In genomic region chr7:46352335-46352954, GRCh38 we compare ENCODE assay signal across 8 cellular contexts.
A peak's percentile ranks its signal among the peaks of the same experiment; 100 is the strongest.
DNase-seq lines count a peak whose midpoint lies in the region; ATAC-seq, FAIRE-seq and TF ChIP-seq lines count a peak whose summit lies in the region.

No MANE protein-coding gene starts in this region.

- WGBS in GM23248 (ENCODE audit: low coverage in 1 of 2, low lambda C conversion rate in 2 of 2, missing lambda C conversion rate in 2 of 2), 2 experiments = 7 to 11% methylated on average over 2 of the region's 2 CpGs

- no peak overlapping the region for H3K27ac Mint-ChIP-seq in neural crest cell (ENCODE audit: unreplicated experiment)
- H3K27ac Mint-ChIP-seq in CD4-positive, alpha-beta T cell = no peak overlapping the region
- no peak overlapping the region for H3K27ac Mint-ChIP-seq in activated T-helper 1 cell treated with anti-CD3 and anti-CD28 coated beads, Interleukin-12 subunit alpha, Interleukin-12 subunit beta, Interleukin-2, Interleukin-4 antibody, amounts not matched to agents 30 ng/mL and 10 ng/mL and 1 ng/mL, durations not matched to agents 14 hours and 24 hours and 36 hours

- H3K9me2 ChIP-seq in GM23248 (ENCODE audit: insufficient read depth) = no peaks in the 10 kb centered on the region

- no peaks in the 10 kb centered on the region for H3K27me3 Mint-ChIP-seq in neural crest cell (ENCODE audit: low read depth)
- H3K27me3 Mint-ChIP-seq in CD4-positive, alpha-beta T cell = no peaks in the 10 kb centered on the region
- H3K27me3 Mint-ChIP-seq in activated T-helper 1 cell treated with anti-CD3 and anti-CD28 coated beads, Interleukin-12 subunit alpha, Interleukin-12 subunit beta, Interleukin-2, Interleukin-4 antibody, amounts not matched to agents 30 ng/mL and 10 ng/mL and 1 ng/mL, durations not matched to agents 14 hours and 24 hours and 36 hours (ENCODE audit: insufficient read depth) = no peaks in the 10 kb centered on the region

- TF ChIP-seq CTCF in epithelial cell of esophagus (IDR thresholded peaks at IDR 0.05; ENCODE audit: insufficient read depth, low read depth, low read length, missing control alignments) (peak; percentile 78), neural crest cell (conservative IDR thresholded peaks at IDR 0.05) (peak; percentile 91)
- TF ChIP-seq CTCF in CD4-positive, alpha-beta T cell (IDR thresholded peaks at IDR 0.05) = no peak

- peaks cover 24% of the 10 kb centered on the region for H3K4me1 Mint-ChIP-seq in neural crest cell
- H3K4me1 Mint-ChIP-seq in CD4-positive, alpha-beta T cell (ENCODE audit: low read depth) = no peaks in the 10 kb centered on the region
- H3K4me1 Mint-ChIP-seq in activated T-helper 1 cell treated with anti-CD3 and anti-CD28 coated beads, Interleukin-12 subunit alpha, Interleukin-12 subunit beta, Interleukin-2, Interleukin-4 antibody, amounts not matched to agents 30 ng/mL and 10 ng/mL and 1 ng/mL, durations not matched to agents 14 hours and 24 hours and 36 hours (ENCODE audit: low read depth) = no peaks in the 10 kb centered on the region

- intact Hi-C loops in CD4-positive, alpha-beta T cell (cut with DNase I, micrococcal nuclease) = loop anchor here in 1 of 2 experiments (2.0 kb wide), 1 partner anchor 436 kb away; no protein-coding TSS in a partner anchor
- intact Hi-C loops in activated T-helper 1 cell treated with anti-CD3 and anti-CD28 coated beads, Interleukin-12 subunit alpha, Interleukin-12 subunit beta, Interleukin-2, Interleukin-4 antibody, amounts not matched to agents 30 ng/mL and 10 ng/mL and 1 ng/mL, durations not matched to agents 14 hours and 24 hours and 36 hours (cut with micrococcal nuclease) = loop anchor here (2.0 kb wide), 1 partner anchor 430 kb away; no protein-coding TSS in a partner anchor

- no peak overlapping the region for H3K4me3 Mint-ChIP-seq in neural crest cell
- H3K4me3 Mint-ChIP-seq in CD4-positive, alpha-beta T cell = no peak overlapping the region
- H3K4me3 Mint-ChIP-seq in activated T-helper 1 cell treated with anti-CD3 and anti-CD28 coated beads, Interleukin-12 subunit alpha, Interleukin-12 subunit beta, Interleukin-2, Interleukin-4 antibody, amounts not matched to agents 30 ng/mL and 10 ng/mL and 1 ng/mL, durations not matched to agents 14 hours and 24 hours and 36 hours = no peak overlapping the region

- POLR2A ChIA-PET in CD4-positive, alpha-beta T cell (lab: Charles Lee) = no interaction called here

- H3K36me3 Mint-ChIP-seq in neural crest cell (ENCODE audit: low read depth) = no peaks in the 10 kb centered on the region
- H3K36me3 Mint-ChIP-seq in CD4-positive, alpha-beta T cell (ENCODE audit: low read depth) = no peaks in the 10 kb centered on the region
- H3K36me3 Mint-ChIP-seq in activated T-helper 1 cell treated with anti-CD3 and anti-CD28 coated beads, Interleukin-12 subunit alpha, Interleukin-12 subunit beta, Interleukin-2, Interleukin-4 antibody, amounts not matched to agents 30 ng/mL and 10 ng/mL and 1 ng/mL, durations not matched to agents 14 hours and 24 hours and 36 hours (ENCODE audit: low read depth) = no peaks in the 10 kb centered on the region

- no peak overlapping the region for H3K9ac ChIP-seq in GM23248

- H3K36me3 ChIP-seq in GM23248 (ENCODE audit: low read depth) = no peaks in the 10 kb centered on the region

- DNase-seq in COLO668 (lab: John Stamatoyannopoulos, UW; ENCODE audit: unreplicated experiment) = peak; percentile 73
- DNase-seq in GM23248 = peak; percentile 74
- peak; percentile 72 for DNase-seq in RCC 7860 (ENCODE audit: low spot score)
- peak; percentile 68 for DNase-seq in epithelial cell of esophagus (ENCODE audit: low read depth)
- DNase-seq in neural crest cell (ENCODE audit: low read depth, low spot score) = peak; percentile 60
- DNase-seq in CD4-positive, alpha-beta T cell = no peak
- no peak for DNase-seq in activated CD4-positive, CD25-positive, alpha-beta regulatory T cell treated with anti-CD3 and anti-CD28 coated beads, Interleukin-2, amount 50 U/mL, for 72 hours
- DNase-seq in activated T-helper 1 cell treated with anti-CD3 and anti-CD28 coated beads, Interleukin-12 subunit alpha, Interleukin-12 subunit beta, Interleukin-2, Interleukin-4 antibody, amounts not matched to agents 30 ng/mL and 10 ng/mL and 1 ng/mL, durations not matched to agents 14 hours and 24 hours and 36 hours (ENCODE audit: low spot score) = no peak

- FAIRE-seq in RCC 7860 (lab: Jason Lieb, UNC) = peak; percentile 77

- in situ Hi-C loops in GM23248 (cut with MboI) = loop anchor here (5.0 to 10.0 kb wide), 2 partner anchors 430 to 742 kb away; partner anchors contain the start of gene IGFBP3

- H3K4me3 ChIP-seq in GM23248 (no peak overlapping the region), epithelial cell of esophagus (ENCODE audit: low read length) (no peak overlapping the region)

- H3K79me2 ChIP-seq in GM23248 (ENCODE audit: insufficient read depth) = no peaks in the 10 kb centered on the region

- peaks cover 28% of the 10 kb centered on the region for H3K4me1 ChIP-seq in GM23248 (ENCODE audit: insufficient read depth)

- no peaks in the 10 kb centered on the region for H3K9me3 Mint-ChIP-seq in neural crest cell
- no peaks in the 10 kb centered on the region for H3K9me3 Mint-ChIP-seq in CD4-positive, alpha-beta T cell
- no peaks in the 10 kb centered on the region for H3K9me3 Mint-ChIP-seq in activated T-helper 1 cell treated with anti-CD3 and anti-CD28 coated beads, Interleukin-12 subunit alpha, Interleukin-12 subunit beta, Interleukin-2, Interleukin-4 antibody, amounts not matched to agents 30 ng/mL and 10 ng/mL and 1 ng/mL, durations not matched to agents 14 hours and 24 hours and 36 hours

- no peak overlapping the region for H2AFZ ChIP-seq in GM23248

- H3K4me2 ChIP-seq in GM23248 (ENCODE audit: unreplicated experiment) = no peak overlapping the region

- ATAC-seq in CD4-positive, alpha-beta T cell (ENCODE audit: poor library complexity) = no peak

- H3K27ac ChIP-seq in GM23248 = no peak overlapping the region
- H3K27ac ChIP-seq in CD4-positive, alpha-beta T cell (ENCODE audit: low read depth, low read length) = no peak overlapping the region

- no peaks in the 10 kb centered on the region for H3K27me3 ChIP-seq in GM23248 (replicated peaks; ENCODE audit: insufficient read depth)
- H3K27me3 ChIP-seq in CD4-positive, alpha-beta T cell (ENCODE audit: control insufficient read depth, insufficient read depth, low read length) = no peaks in the 10 kb centered on the region

- no peaks in the 10 kb centered on the region for H3K9me3 ChIP-seq in GM23248 (ENCODE audit: low read depth)
- H3K9me3 ChIP-seq in CD4-positive, alpha-beta T cell (ENCODE audit: control insufficient read depth, low read length) = no peaks in the 10 kb centered on the region

- H3F3A ChIP-seq in GM23248 (ENCODE audit: insufficient read depth) = peaks cover 6% of the 10 kb centered on the region; the same call in 1 of the 2 replicates

- H4K20me1 ChIP-seq in GM23248 (ENCODE audit: insufficient read depth) = no peaks in the 10 kb centered on the region

- CTCF ChIA-PET in CD4-positive, alpha-beta T cell (lab: Charles Lee) = no interaction called here

Comparison
In these comparisons a context has a peak if more than half of its experiments do, and no peak if none do; other contexts are left out.
1. DNase-seq: peak in COLO668 (single experiment), GM23248 (single experiment), RCC 7860 (single experiment), epithelial cell of esophagus (single experiment) and neural crest cell (single experiment); none in CD4-positive, alpha-beta T cell (0 of 10), activated CD4-positive, CD25-positive, alpha-beta regulatory T cell treated with anti-CD3 and anti-CD28 coated beads, Interleukin-2, amount 50 U/mL, for 72 hours (single experiment) and activated T-helper 1 cell treated with anti-CD3 and anti-CD28 coated beads, Interleukin-12 subunit alpha, Interleukin-12 subunit beta, Interleukin-2, Interleukin-4 antibody, amounts not matched to agents 30 ng/mL and 10 ng/mL and 1 ng/mL, durations not matched to agents 14 hours and 24 hours and 36 hours (single experiment).